ENCODE assay signal across 12 cellular contexts in the genomic region with DNA sequence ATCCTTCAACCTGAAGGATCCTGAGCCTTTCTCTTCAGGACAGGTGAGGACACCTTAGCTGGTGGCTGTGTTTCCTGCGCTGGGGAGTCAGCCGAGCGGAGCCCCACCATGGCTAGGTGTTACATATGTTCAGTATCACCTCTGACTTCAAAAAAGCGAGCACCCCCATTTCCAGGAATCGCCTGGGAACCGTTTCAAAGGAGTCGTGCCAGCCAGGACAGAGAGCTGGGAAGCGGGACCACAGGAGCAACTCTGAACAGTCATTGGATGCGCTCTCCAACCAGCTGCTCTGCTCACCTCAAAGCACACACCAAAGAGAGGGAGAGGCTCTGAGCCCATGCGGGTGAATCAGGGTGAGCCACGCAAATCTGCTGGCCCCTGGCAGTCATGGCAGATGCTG. TPM values are rescaled to one million over a fixed set of nuclear protein-coding genes. Genes with fewer than 3 reads are reported as not detected.
DNase-seq lines count a peak whose midpoint lies in the region; ATAC-seq, FAIRE-seq and TF ChIP-seq lines count a peak whose summit lies in the region.
"Not testable (repeated sequence)": the region's sequence is repeated elsewhere in the genome, so short reads cannot be mapped to it uniquely, and the experiment has no call there.
"Had no signal": no experiment of that assay in that cellular context is flagged by ENCODE, and none has a peak within 500 bp of the region (broad histone marks: within the 10 kb centered on the region; RNA-seq: fewer than 3 reads in every experiment).

No MANE protein-coding gene starts in this region.

- H4K5ac ChIP-seq in H9 (ENCODE audit: insufficient read length, low read depth, low read length), result not testable (repeated sequence)

- CTCF ChIA-PET in A549 (lab: Yijun Ruan, JAX); activated CD8-positive, alpha-beta memory T cell treated with anti-CD3 and anti-CD28 coated beads, Interleukin-2, amount 10 ng/mL, durations not matched to agents 7 days and 5 days (lab: Charles Lee); naive thymus-derived CD4-positive, alpha-beta T cell (lab: Charles Lee): not testable (repeated sequence)

- not testable (repeated sequence) for H3K36me3 Mint-ChIP-seq in H9 (ENCODE audit: insufficient read depth in 1 of 3, low read depth in 3 of 3); activated CD8-positive, alpha-beta memory T cell treated with anti-CD3 and anti-CD28 coated beads, Interleukin-2, amount 10 ng/mL, durations not matched to agents 7 days and 5 days; naive thymus-derived CD4-positive, alpha-beta T cell

- H3K27ac Mint-ChIP-seq in H9; activated CD8-positive, alpha-beta memory T cell treated with anti-CD3 and anti-CD28 coated beads, Interleukin-2, amount 10 ng/mL, durations not matched to agents 7 days and 5 days; naive thymus-derived CD4-positive, alpha-beta T cell: not testable (repeated sequence)

- not testable (repeated sequence) for H4K91ac ChIP-seq in H9 (ENCODE audit: insufficient read length, low read depth, low read length)

- not testable (repeated sequence) for H3K9me2 ChIP-seq in hepatocyte (replicated peaks; ENCODE audit: insufficient read depth)

- H3K4me1 Mint-ChIP-seq in H9; activated CD8-positive, alpha-beta memory T cell treated with anti-CD3 and anti-CD28 coated beads, Interleukin-2, amount 10 ng/mL, durations not matched to agents 7 days and 5 days; naive thymus-derived CD4-positive, alpha-beta T cell: not testable (repeated sequence)

- H3K4me1 ChIP-seq in A549; H9 (ENCODE audit: insufficient read depth, low read length); hepatocyte (ENCODE audit: insufficient read depth); naive thymus-derived CD4-positive, alpha-beta T cell (ENCODE audit: control insufficient read depth in 2 of 2, insufficient read depth in 2 of 2, low read length in 2 of 2); spleen; aorta (ENCODE audit: control insufficient read depth in 1 of 2, insufficient read depth in 2 of 2, low read length in 2 of 2): not testable (repeated sequence)

- H3T11ph ChIP-seq in H9 (ENCODE audit: low read length), result not testable (repeated sequence)

- H2BK120ac ChIP-seq in H9 (ENCODE audit: low read depth, low read length, poor library complexity, severe bottlenecking), result not testable (repeated sequence)

- not testable (repeated sequence) for FAIRE-seq in A549 (lab: Jason Lieb, UNC)

- not testable (repeated sequence) for TF ChIP-seq RAD21 in A549 (conservative IDR thresholded peaks at IDR 0.05 in 1 of 2, IDR thresholded peaks at IDR 0.05 in 1 of 2)

- not testable (repeated sequence) for H2BK12ac ChIP-seq in H9 (ENCODE audit: insufficient read length, low read depth, low read length)

- not testable (repeated sequence) for H4K20me1 ChIP-seq in H9 (ENCODE audit: control insufficient read depth, insufficient read depth, insufficient read length); hepatocyte (ENCODE audit: insufficient read depth, poor library complexity, severe bottlenecking)

- not testable (repeated sequence) for H3K14ac ChIP-seq in H9 (ENCODE audit: insufficient read depth, low read length)

- not testable (repeated sequence) for H3K36me3 ChIP-seq in hepatocyte (replicated peaks; ENCODE audit: insufficient read depth, low read depth); naive thymus-derived CD4-positive, alpha-beta T cell (ENCODE audit: control insufficient read depth in 2 of 3, insufficient read depth in 3 of 3, low read length in 3 of 3); spleen; aorta (ENCODE audit: control insufficient read depth in 1 of 2, insufficient read depth in 2 of 2, low read length in 1 of 2)

- not testable (repeated sequence) for H3K79me2 ChIP-seq in H9 (ENCODE audit: insufficient read depth, low read length); hepatocyte

- H3K27me3 Mint-ChIP-seq in H9 (ENCODE audit: low read depth); activated CD8-positive, alpha-beta memory T cell treated with anti-CD3 and anti-CD28 coated beads, Interleukin-2, amount 10 ng/mL, durations not matched to agents 7 days and 5 days; naive thymus-derived CD4-positive, alpha-beta T cell: not testable (repeated sequence)

- intact Hi-C loops in naive thymus-derived CD4-positive, alpha-beta T cell (cut with micrococcal nuclease); spleen (cut with DNase I; ENCODE audit: low total_unique reads); aorta (cut with DNase I): not testable (repeated sequence)

- not testable (repeated sequence) for H3K23me2 ChIP-seq in H9 (ENCODE audit: insufficient read length, low read depth, low read length, poor library complexity, severe bottlenecking)

- H2BK20ac ChIP-seq in H9 (ENCODE audit: low read depth, low read length, poor library complexity, severe bottlenecking), result not testable (repeated sequence)

- not testable (repeated sequence) for TF ChIP-seq POLR2A in A549 (IDR thresholded peaks at IDR 0.05; ENCODE audit: low read length); spleen (IDR thresholded peaks at IDR 0.05)

- H3K79me1 ChIP-seq in H9 (ENCODE audit: insufficient read depth, low read depth, low read length, poor library complexity, severe bottlenecking), result not testable (repeated sequence)

- not testable (repeated sequence) for H4K8ac ChIP-seq in H9 (replicated peaks; ENCODE audit: insufficient read length, low read depth, low read length)

- H3K4me3 ChIP-seq in A549; fibroblast of mammary gland (ENCODE audit: control insufficient read depth, low read depth, low read length); hepatocyte; naive thymus-derived CD4-positive, alpha-beta T cell (ENCODE audit: low read length); spleen; aorta (ENCODE audit: low read length in 2 of 2): not testable (repeated sequence)

- H3K4me3 Mint-ChIP-seq in H9; activated CD8-positive, alpha-beta memory T cell treated with anti-CD3 and anti-CD28 coated beads, Interleukin-2, amount 10 ng/mL, durations not matched to agents 7 days and 5 days; naive thymus-derived CD4-positive, alpha-beta T cell: not testable (repeated sequence)

- not testable (repeated sequence) for H2BK15ac ChIP-seq in H9 (ENCODE audit: low read depth, low read length)

- not testable (repeated sequence) for H3K9me3 ChIP-seq in A549; H9 (ENCODE audit: control insufficient read depth, low read depth, low read length); hepatocyte (ENCODE audit: low read depth); naive thymus-derived CD4-positive, alpha-beta T cell (ENCODE audit: control insufficient read depth in 2 of 3, low read length in 3 of 3); spleen; aorta (ENCODE audit: control insufficient read depth, low read length)

- H2AK5ac ChIP-seq in H9 (ENCODE audit: insufficient read length, low read length), result not testable (repeated sequence)

- H2BK5ac ChIP-seq in H9 (ENCODE audit: insufficient read length, low read length), result not testable (repeated sequence)

- not testable (repeated sequence) for DNase-seq in A549 (ENCODE audit: low read depth in 1 of 2, low spot score in 1 of 2); naive thymus-derived CD4-positive, alpha-beta T cell
- peak; percentile 10 for DNase-seq in H9
- peak; percentile 35 for DNase-seq in activated CD8-positive, alpha-beta memory T cell treated with anti-CD3 and anti-CD28 coated beads, Interleukin-2, amount 10 ng/mL, durations not matched to agents 7 days and 5 days
- peak; percentile 0 for DNase-seq in fibroblast of mammary gland (ENCODE audit: low read depth)
- DNase-seq in hepatocyte (ENCODE audit: low spot score), result peak; percentile 0
- DNase-seq in spleen, result peak; percentile 29
- DNase-seq in aorta, result peak; percentile 11 to 39

- H3K9me3 Mint-ChIP-seq in H9; activated CD8-positive, alpha-beta memory T cell treated with anti-CD3 and anti-CD28 coated beads, Interleukin-2, amount 10 ng/mL, durations not matched to agents 7 days and 5 days (ENCODE audit: low read depth); naive thymus-derived CD4-positive, alpha-beta T cell: not testable (repeated sequence)

- H3K56ac ChIP-seq in H9 (ENCODE audit: insufficient read length, low read depth, low read length), result not testable (repeated sequence)

- peak; percentile 26 to 31; a peak in 3 of 6 replicates for ATAC-seq in A549
- not testable (repeated sequence) for ATAC-seq in activated CD8-positive, alpha-beta memory T cell treated with anti-CD3 and anti-CD28 coated beads, Interleukin-2, amount 10 ng/mL, durations not matched to agents 7 days and 5 days; aorta (ENCODE audit: low FRiP score)
- peak; percentile 12 for ATAC-seq in naive thymus-derived CD4-positive, alpha-beta T cell

- not testable (repeated sequence) for H2AFZ ChIP-seq in H9 (ENCODE audit: low read length); hepatocyte

- WGBS in A549 (ENCODE audit: missing lambda C conversion rate), result 88% methylated on average over 9 of the region's 11 CpGs
- no CpG with 5 or more reads among the region's 11 CpGs for WGBS in H9 (ENCODE audit: extremely low coverage, insufficient read length, low lambda C conversion rate)
- WGBS in hepatocyte (ENCODE audit: low lambda C conversion rate, missing lambda C conversion rate), result 93% methylated on average over 9 of the region's 11 CpGs
- 88 to 95% (median 89%) methylated on average over 6 to 9 of the region's 11 CpGs; no CpG with 5 or more reads in 1 of the 5 donors for WGBS in spleen, 5 donors
- 84 to 87% methylated on average over 9 of the region's 11 CpGs for WGBS in aorta, 2 donors

- H3K4ac ChIP-seq in H9 (ENCODE audit: low read depth, low read length), result not testable (repeated sequence)

- H3K27me3 ChIP-seq in H9 (ENCODE audit: insufficient read depth, low read length); hepatocyte; naive thymus-derived CD4-positive, alpha-beta T cell (ENCODE audit: control insufficient read depth in 2 of 2, insufficient read depth in 2 of 2, low read length in 2 of 2); spleen (replicated peaks in 1 of 7); aorta (ENCODE audit: control insufficient read depth in 1 of 2, insufficient read depth in 2 of 2, low read length in 1 of 2): not testable (repeated sequence)

- TF ChIP-seq CTCF in A549 (IDR thresholded peaks at IDR 0.05); H9 (conservative IDR thresholded peaks at IDR 0.05); fibroblast of mammary gland (conservative IDR thresholded peaks at IDR 0.05; ENCODE audit: control insufficient read depth, insufficient read depth, low read depth, low read length); hepatocyte (IDR thresholded peaks at IDR 0.05; ENCODE audit: poor library complexity); spleen (IDR thresholded peaks at IDR 0.05 in 8 of 11, conservative IDR thresholded peaks at IDR 0.05 in 3 of 11): not testable (repeated sequence)

- H3K4me2 ChIP-seq in A549; H9 (ENCODE audit: insufficient read depth, insufficient read length, low read length); hepatocyte: not testable (repeated sequence)

- H3K27ac ChIP-seq in A549; H9 (ENCODE audit: insufficient read length, low read depth, low read length); hepatocyte; naive thymus-derived CD4-positive, alpha-beta T cell (ENCODE audit: low read depth, low read length); spleen; aorta (ENCODE audit: low read depth in 1 of 2, low read length in 2 of 2): not testable (repeated sequence)

- not testable (repeated sequence) for TF ChIP-seq EP300 in A549 (IDR thresholded peaks at IDR 0.05)

- H3K18ac ChIP-seq in H9 (ENCODE audit: insufficient read length, low read depth, low read length), result not testable (repeated sequence)

- POLR2A ChIA-PET in A549 (lab: Yijun Ruan, JAX); naive thymus-derived CD4-positive, alpha-beta T cell (lab: Charles Lee): not testable (repeated sequence)

- not testable (repeated sequence) for H3K23ac ChIP-seq in H9 (ENCODE audit: insufficient read length, low read depth, low read length)

- not testable (repeated sequence) for H3K9ac ChIP-seq in H9 (ENCODE audit: extremely low read depth, insufficient read length, low read length)

RNA-seq across cellular contexts. Expression of a gene that starts 24.5 kb away (rescaled TPM):
- polyA plus RNA-seq in A549 (2011; rRNA removed), result 92.3 and 155 TPM in 2 replicates
- 184 and 202 TPM in 2 replicates for polyA plus RNA-seq in A549 (2012; cell fraction: cytosol; rRNA removed)
- 317 and 331 TPM in 2 replicates for polyA plus RNA-seq in A549 (2012; cell fraction: nucleus; rRNA removed)
- 71.6 to 79.6 TPM (median 76.1 TPM) in 3 replicates for polyA plus RNA-seq in A549 (2017; fragmentation: RNase III; extraction: RNeasy Plus Mini Kit Qiagen cat#74134 plus additional on column Dnase treatment)
- 433 and 504 TPM in 2 replicates for polyA minus RNA-seq in A549 (2011; rRNA and poly(A)+ RNA removed)
- not detected in 2 replicates for total RNA-seq in H9 (2021)
- total RNA-seq in activated CD8-positive, alpha-beta memory T cell treated with anti-CD3 and anti-CD28 coated beads, Interleukin-2, amount 10 ng/mL, durations not matched to agents 7 days and 5 days, result not detected
- total RNA-seq in hepatocyte, result 0.12 and 0.87 TPM in 2 replicates
- 0.07 TPM in 1 of 2 replicates, not detected in the other for polyA plus RNA-seq in hepatocyte
- total RNA-seq in naive thymus-derived CD4-positive, alpha-beta T cell, result not detected
- not detected for polyA plus RNA-seq in naive thymus-derived CD4-positive, alpha-beta T cell
- not detected for total RNA-seq in spleen
- polyA plus RNA-seq in spleen, result not detected
- total RNA-seq in aorta, result not detected
- not detected for polyA plus RNA-seq in aorta
- total RNA-seq: A673; Calu3; CD8-positive, alpha-beta T cell; HepG2 had no signal
- polyA plus RNA-seq: HepG2 had no signal
